14 cellular contexts compared by ENCODE assay signal in the genomic region with DNA sequence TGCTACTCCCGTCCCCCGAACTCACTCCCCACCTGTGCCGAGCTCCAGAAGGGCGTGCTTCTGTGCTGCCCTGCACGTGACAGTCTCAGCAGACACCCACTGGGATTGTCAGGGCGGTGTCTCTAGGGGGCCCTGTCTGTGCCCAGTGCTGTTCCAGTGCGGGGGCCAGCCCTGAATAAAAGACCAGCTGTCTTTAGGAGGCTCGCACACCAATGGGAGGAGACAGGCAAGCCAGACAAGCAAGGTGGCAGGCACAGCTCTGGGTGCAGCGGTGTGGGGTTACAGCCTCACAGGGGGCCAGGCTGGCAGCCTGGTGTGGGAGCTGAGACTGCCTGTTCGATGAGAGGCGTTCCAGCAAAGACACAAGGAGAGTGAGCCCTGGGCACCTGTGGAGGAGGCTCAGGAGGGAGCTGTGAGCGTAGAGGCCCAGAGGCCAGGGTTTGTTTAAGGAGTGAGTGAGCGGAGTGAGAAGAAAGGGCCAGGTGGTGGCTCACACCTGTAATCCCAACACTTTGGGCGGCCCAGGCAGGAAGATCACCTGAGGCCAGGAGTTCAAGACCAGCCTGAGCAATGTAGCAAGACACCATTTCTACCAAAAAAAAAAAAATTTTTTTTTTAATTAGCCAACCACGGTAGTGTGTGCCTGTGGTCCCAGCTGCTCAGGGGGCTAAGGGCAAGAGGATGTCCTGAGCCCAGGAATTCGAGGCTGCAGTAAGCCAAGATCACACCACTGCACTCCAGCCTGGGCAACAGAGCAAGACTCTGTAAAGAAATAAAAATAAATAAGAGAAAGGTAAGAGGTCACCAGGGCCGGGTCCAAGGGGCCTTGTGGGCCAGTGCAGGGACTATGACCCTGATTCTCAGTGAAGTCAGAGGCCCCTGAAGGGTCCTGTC. TPM values are rescaled to one million over a fixed set of nuclear protein-coding genes. Genes with fewer than 3 reads are reported as not detected.
"Had no signal": no experiment of that assay in that cellular context is flagged by ENCODE, and none has a peak within 500 bp of the region (broad histone marks: within the 10 kb centered on the region; RNA-seq: fewer than 3 reads in every experiment).

No MANE protein-coding gene starts in this region.

- H3K36me3 ChIP-seq: sigmoid colon, spleen, suprapubic skin had no signal

- H3K9me3 Mint-ChIP-seq: stimulated activated naive CD8-positive, alpha-beta T cell treated with anti-CD3 and anti-CD28 coated beads, Interleukin-15, Interleukin-2, amounts not matched to agents 100 ng/mL and 50 ng/mL, for 24 hours had no signal

- ATAC-seq: left lobe of liver, pancreas had no signal

- H3K9me3 ChIP-seq: ascending aorta, pancreas, sigmoid colon, spleen, suprapubic skin had no signal

- H3K27me3 Mint-ChIP-seq: stimulated activated naive CD8-positive, alpha-beta T cell treated with anti-CD3 and anti-CD28 coated beads, Interleukin-15, Interleukin-2, amounts not matched to agents 100 ng/mL and 50 ng/mL, for 24 hours had no signal

- H3K27me3 ChIP-seq: ascending aorta, pancreas had no signal

- H3K4me3 ChIP-seq: ascending aorta, dorsolateral prefrontal cortex, pancreas, sigmoid colon, spleen, suprapubic skin had no signal

- H3K4me3 Mint-ChIP-seq: stimulated activated naive CD8-positive, alpha-beta T cell treated with anti-CD3 and anti-CD28 coated beads, Interleukin-15, Interleukin-2, amounts not matched to agents 100 ng/mL and 50 ng/mL, for 24 hours had no signal

- H3K4me1 ChIP-seq: pancreas had no signal

- DNase-seq: activated CD4-positive, alpha-beta T cell treated with anti-CD3 and anti-CD28 coated beads for 1 hour; activated CD4-positive, alpha-beta T cell treated with anti-CD3 and anti-CD28 coated beads, Interleukin-2, amount 50 U/mL, for 4 hours; activated naive CD4-positive, alpha-beta T cell; activated T-cell treated with anti-CD3 and anti-CD28 coated beads for 4 hours; dorsolateral prefrontal cortex; pancreas; sigmoid colon; spleen; trophoblast cell had no signal

- FAIRE-seq: keratinocyte, pancreas had no signal

- H3K27ac Mint-ChIP-seq: stimulated activated naive CD8-positive, alpha-beta T cell treated with anti-CD3 and anti-CD28 coated beads, Interleukin-15, Interleukin-2, amounts not matched to agents 100 ng/mL and 50 ng/mL, for 24 hours had no signal

- H3K27ac ChIP-seq: ascending aorta, dorsolateral prefrontal cortex, pancreas, sigmoid colon, spleen, suprapubic skin had no signal

RNA-seq across cellular contexts. Expression of gene ARHGEF16, which starts 48.2 kb away (rescaled TPM):
- total RNA-seq: ascending aorta had no signal
